In genomic region chr9:129802833-129803678, GRCh38 we compare ENCODE assay signal across 8 cellular contexts. TPM values are rescaled to one million over a fixed set of nuclear protein-coding genes. Genes with fewer than 3 reads are reported as not detected.
DNase-seq lines count a peak whose midpoint lies in the region; ATAC-seq and TF ChIP-seq lines count a peak whose summit lies in the region.

TSS of gene TOR1B (plus strand) at chr9:129803184. CDS start at chr9:129803213, 29 bp downstream.

- H3K27me3 Mint-ChIP-seq in activated T-helper 2 cell treated with anti-CD3 and anti-CD28 coated beads, Interferon-gamma antibody, Interleukin-2, Interleukin-4, amounts not matched to agents 10 μg/mL and 5 μg/mL and 100 μg/mL, durations not matched to agents 14 hours and 24 hours and 36 hours (ENCODE audit: low read depth): no peaks in the 10 kb centered on the region
- H3K27me3 Mint-ChIP-seq in natural killer cell (ENCODE audit: low read depth in 2 of 2): no peaks in the 10 kb centered on the region

- H3K4me3 ChIP-seq in RWPE2 (ENCODE audit: severe bottlenecking): peak within 1 kb of the TSS; percentile 88

- H3K27ac Mint-ChIP-seq in activated T-helper 2 cell treated with anti-CD3 and anti-CD28 coated beads, Interferon-gamma antibody, Interleukin-2, Interleukin-4, amounts not matched to agents 10 μg/mL and 5 μg/mL and 100 μg/mL, durations not matched to agents 14 hours and 24 hours and 36 hours: peak within 1 kb of the TSS; percentile 85
- peak within 1 kb of the TSS; percentile 81 to 88 for H3K27ac Mint-ChIP-seq in natural killer cell

- H3K27ac ChIP-seq in RWPE2 (ENCODE audit: poor library complexity, severe bottlenecking): peak within 1 kb of the TSS; percentile 34

- no peaks in the 10 kb centered on the region for H3K27me3 ChIP-seq in RWPE2 (ENCODE audit: insufficient read depth, poor library complexity, severe bottlenecking)

- no peaks in the 10 kb centered on the region for H3K9me3 Mint-ChIP-seq in activated T-helper 2 cell treated with anti-CD3 and anti-CD28 coated beads, Interferon-gamma antibody, Interleukin-2, Interleukin-4, amounts not matched to agents 10 μg/mL and 5 μg/mL and 100 μg/mL, durations not matched to agents 14 hours and 24 hours and 36 hours
- no peaks in the 10 kb centered on the region for H3K9me3 Mint-ChIP-seq in natural killer cell

- DNase-seq in Daoy (ENCODE audit: low read depth): peak; percentile 91
- DNase-seq in H4 (ENCODE audit: low spot score): peak; percentile 88
- peak; percentile 94 for DNase-seq in LoVo (ENCODE audit: low spot score)
- DNase-seq in RWPE2 (ENCODE audit: low spot score): peak; percentile 89
- DNase-seq in activated T-helper 2 cell treated with anti-CD3 and anti-CD28 coated beads, Interferon-gamma antibody, Interleukin-2, Interleukin-4, amounts not matched to agents 10 μg/mL and 5 μg/mL and 100 μg/mL, durations not matched to agents 14 hours and 24 hours and 36 hours (ENCODE audit: low spot score): peak; percentile 92
- peak; percentile 89 for DNase-seq in fibroblast of peridontal ligament (ENCODE audit: extremely low read depth)
- peak; percentile 96 for DNase-seq in natural killer cell
- peak; percentile 88 to 96 (median 93) for DNase-seq in stimulated activated naive CD4-positive, alpha-beta T cell (lab: John Stamatoyannopoulos, UW)

- H3K36me3 ChIP-seq in RWPE2 (ENCODE audit: low read depth): peaks cover 8% of the 10 kb centered on the region

- H3K4me3 Mint-ChIP-seq in activated T-helper 2 cell treated with anti-CD3 and anti-CD28 coated beads, Interferon-gamma antibody, Interleukin-2, Interleukin-4, amounts not matched to agents 10 μg/mL and 5 μg/mL and 100 μg/mL, durations not matched to agents 14 hours and 24 hours and 36 hours (ENCODE audit: low read depth): peak within 1 kb of the TSS; percentile 88
- peak within 1 kb of the TSS; percentile 92 for H3K4me3 Mint-ChIP-seq in natural killer cell

- H3K9me3 ChIP-seq in RWPE2 (ENCODE audit: severe bottlenecking): no peaks in the 10 kb centered on the region

- TF ChIP-seq CTCF in RWPE2 (IDR thresholded peaks at IDR 0.05; ENCODE audit: poor library complexity, severe bottlenecking) (no peak), natural killer cell (IDR thresholded peaks at IDR 0.05) (no peak)

- peaks cover 33% of the 10 kb centered on the region for H3K36me3 Mint-ChIP-seq in activated T-helper 2 cell treated with anti-CD3 and anti-CD28 coated beads, Interferon-gamma antibody, Interleukin-2, Interleukin-4, amounts not matched to agents 10 μg/mL and 5 μg/mL and 100 μg/mL, durations not matched to agents 14 hours and 24 hours and 36 hours (ENCODE audit: low read depth)
- no peaks in the 10 kb centered on the region for H3K36me3 Mint-ChIP-seq in natural killer cell

- intact Hi-C loops in activated T-helper 2 cell treated with anti-CD3 and anti-CD28 coated beads, Interferon-gamma antibody, Interleukin-2, Interleukin-4, amounts not matched to agents 10 μg/mL and 5 μg/mL and 100 μg/mL, durations not matched to agents 14 hours and 24 hours and 36 hours (cut with micrococcal nuclease): loop anchor here (1.0 kb wide), 2 partner anchors 20 to 32 kb away; partner anchors contain the start of genes C9orf78 and USP20
- intact Hi-C loops in natural killer cell (cut with micrococcal nuclease): no loop called here

- H3K4me1 ChIP-seq in RWPE2 (ENCODE audit: insufficient read depth, poor library complexity, severe bottlenecking): no peaks in the 10 kb centered on the region

- peak; percentile 93 for ATAC-seq in RWPE2 (ENCODE audit: low read depth)
- peak; percentile 95 to 96 (median 95) for ATAC-seq in natural killer cell

- peaks cover 21% of the 10 kb centered on the region for H3K4me1 Mint-ChIP-seq in activated T-helper 2 cell treated with anti-CD3 and anti-CD28 coated beads, Interferon-gamma antibody, Interleukin-2, Interleukin-4, amounts not matched to agents 10 μg/mL and 5 μg/mL and 100 μg/mL, durations not matched to agents 14 hours and 24 hours and 36 hours (ENCODE audit: low read depth)
- peaks cover 19 to 26% of the 10 kb centered on the region in 2 donors for H3K4me1 Mint-ChIP-seq in natural killer cell

RNA-seq across cellular contexts. Expression of gene TOR1B, which starts in this region (rescaled TPM):
- total RNA-seq in Daoy (2014; rRNA removed; shearing (Covaris generic)): 12.7 and 16.2 TPM in 2 replicates
- total RNA-seq in H4 (2014; rRNA removed; shearing (Covaris generic)): 45.5 and 57.7 TPM in 2 replicates
- total RNA-seq in activated T-helper 2 cell treated with anti-CD3 and anti-CD28 coated beads, Interferon-gamma antibody, Interleukin-2, Interleukin-4, amounts not matched to agents 10 μg/mL and 5 μg/mL and 100 μg/mL, durations not matched to agents 14 hours and 24 hours and 36 hours: 23.9 and 25.2 TPM in 2 replicates
- 10 to 100 TPM; 20.2 to 30.5 (median 23.9) TPM for total RNA-seq in natural killer cell

Comparison
In these comparisons a context has a peak if more than half of its experiments do, and no peak if none do; other contexts are left out.
1. Peak in every context shown above with its lines: DNase-seq, ATAC-seq, H3K4me3 ChIP-seq and H3K27ac ChIP-seq.